ENCODE assay signal across 8 cellular contexts in genomic region chr10:87863102-87863943, GRCh38. TPM values are rescaled to one million over a fixed set of nuclear protein-coding genes. Genes with fewer than 3 reads are reported as not detected.
DNase-seq lines count a peak whose midpoint lies in the region; ATAC-seq, FAIRE-seq and TF ChIP-seq lines count a peak whose summit lies in the region.

TSS of gene KLLN (minus strand) at chr10:87863533. CDS start at chr10:87862487, 1,046 bp downstream.
TSS of gene PTEN (plus strand) at chr10:87863625. CDS start at chr10:87864470, 845 bp downstream.

- H3K27ac ChIP-seq in Peyer's patch, result peak within 1 kb of the TSS; percentile 93 to 99 (median 96)
- peak within 1 kb of the TSS; percentile 75 for H3K27ac ChIP-seq in naive thymus-derived CD4-positive, alpha-beta T cell (ENCODE audit: low read depth, low read length)

- ATAC-seq in GM21526 (IDR thresholded peaks at IDR 0.05; ENCODE audit: low FRiP score, unreplicated experiment), result peak; percentile 31
- ATAC-seq in naive thymus-derived CD4-positive, alpha-beta T cell, result peak; percentile 60

- H3K4me3 Mint-ChIP-seq in naive thymus-derived CD4-positive, alpha-beta T cell, result peak within 1 kb of the TSS; percentile 94 to 100 (median 96)

- intact Hi-C loops in naive thymus-derived CD4-positive, alpha-beta T cell (cut with micrococcal nuclease), result loop anchor here (2.0 to 10.0 kb wide), 20 partner anchors 49 to 1551 kb away; partner anchors contain the start of genes FAS (in 2 of the 2), GLUD1 (in 2 of the 2), SHLD2 (in 2 of the 2) and IFIT1 (in 1 of the 2)

- CTCF ChIA-PET in naive thymus-derived CD4-positive, alpha-beta T cell (lab: Charles Lee), result interaction anchor here (0.5 to 8.4 kb wide), 8 partner anchors 11 to 618 kb away, joined by 3 to 108 read pairs (median 4); partner anchors contain the start of gene ATAD1

- peaks cover 25 to 45% (median 36%) of the 10 kb centered on the region in 7 donors for H3K4me1 Mint-ChIP-seq in naive thymus-derived CD4-positive, alpha-beta T cell

- peak within 1 kb of the TSS; percentile 67 to 92 (median 86) for H3K4me3 ChIP-seq in Peyer's patch
- H3K4me3 ChIP-seq in naive thymus-derived CD4-positive, alpha-beta T cell (ENCODE audit: low read length), result peak within 1 kb of the TSS; percentile 90

- H3K4me1 ChIP-seq in Peyer's patch, result peaks cover 0 to 13% (median 5%) of the 10 kb centered on the region in 4 donors
- H3K4me1 ChIP-seq in naive thymus-derived CD4-positive, alpha-beta T cell (ENCODE audit: control insufficient read depth in 2 of 2, insufficient read depth in 2 of 2, low read length in 2 of 2), result peaks cover 8 to 16% of the 10 kb centered on the region in 2 donors

- POLR2A ChIA-PET in naive thymus-derived CD4-positive, alpha-beta T cell (lab: Charles Lee), result interaction anchor here (0.5 to 6.5 kb wide), 36 partner anchors 8 to 1780 kb away, joined by 3 to 104 read pairs (median 4); partner anchors contain the start of genes ATAD1 and RNLS

- peaks cover 0 to 17% (median 4%) of the 10 kb centered on the region in 5 donors for H3K36me3 Mint-ChIP-seq in naive thymus-derived CD4-positive, alpha-beta T cell

- H3K9me3 Mint-ChIP-seq in naive thymus-derived CD4-positive, alpha-beta T cell, result peaks cover 0 to 10% (median 0%) of the 10 kb centered on the region in 11 donors

- peak within 1 kb of the TSS; percentile 91 to 99 (median 97) for H3K27ac Mint-ChIP-seq in naive thymus-derived CD4-positive, alpha-beta T cell

- DNase-seq in D721Med (ENCODE audit: insufficient read length, low spot score), result peak; percentile 69
- peak; percentile 71 for DNase-seq in KG1 (lab: John Stamatoyannopoulos, UW)
- DNase-seq in Peyer's patch, result peak; percentile 85 to 95 (median 94)
- peak; percentile 60 to 66 for DNase-seq in activated T-helper 1 cell treated with anti-CD3 and anti-CD28 coated beads, Interleukin-2, amount 50 U/mL, for 16 hours (ENCODE audit: low read depth in 1 of 2, low spot score in 1 of 2)
- peak; percentile 97 for DNase-seq in fibroblast of gingiva (ENCODE audit: low read depth)
- peak; percentile 75 to 87 (median 84) for DNase-seq in naive thymus-derived CD4-positive, alpha-beta T cell
- peak; percentile 67 to 70 for DNase-seq in stimulated activated CD8-positive, alpha-beta memory T cell treated with anti-CD3 and anti-CD28 coated beads, Interleukin-7, amount 100 ng/mL, for 48 hours (ENCODE audit: extremely low read depth in 1 of 2, low read depth in 1 of 2)

- H3K27me3 Mint-ChIP-seq in naive thymus-derived CD4-positive, alpha-beta T cell, result no peaks in the 10 kb centered on the region

- FAIRE-seq in D721Med (lab: Jason Lieb, UNC), result no peak

- no peak for TF ChIP-seq CTCF in D721Med (IDR thresholded peaks at IDR 0.05; ENCODE audit: insufficient read depth, missing control alignments)
- no peak for TF ChIP-seq CTCF in Peyer's patch (IDR thresholded peaks at IDR 0.05)

- no peaks in the 10 kb centered on the region for H3K36me3 ChIP-seq in Peyer's patch
- H3K36me3 ChIP-seq in naive thymus-derived CD4-positive, alpha-beta T cell (ENCODE audit: control insufficient read depth in 2 of 3, insufficient read depth in 3 of 3, low read length in 3 of 3), result peaks cover 0 to 10% (median 0%) of the 10 kb centered on the region in 3 experiments

- TF ChIP-seq POLR2A in Peyer's patch (IDR thresholded peaks at IDR 0.05), result peak; percentile 83 to 87

- H3K27me3 ChIP-seq in Peyer's patch, result no peaks in the 10 kb centered on the region
- H3K27me3 ChIP-seq in naive thymus-derived CD4-positive, alpha-beta T cell (ENCODE audit: control insufficient read depth in 2 of 2, insufficient read depth in 2 of 2, low read length in 2 of 2), result no peaks in the 10 kb centered on the region

- no peaks in the 10 kb centered on the region for H3K9me3 ChIP-seq in Peyer's patch
- no peaks in the 10 kb centered on the region for H3K9me3 ChIP-seq in naive thymus-derived CD4-positive, alpha-beta T cell (ENCODE audit: control insufficient read depth in 2 of 3, low read length in 3 of 3)

RNA-seq across cellular contexts. Expression of gene KLLN, which starts in this region (rescaled TPM):
- total RNA-seq in Peyer's patch, result 1 to 10 TPM in 1 of 4 donors, under 1 TPM in 3; 0.35 to 1.1 (median 0.61) TPM
- total RNA-seq in naive thymus-derived CD4-positive, alpha-beta T cell, result 1 to 10 TPM in 2 of 5 experiments, under 1 TPM in 3; 0.32 to 1.6 (median 0.85) TPM
- under 1 TPM in 1 of 2 donors, not detected in 1; 0.25 TPM for polyA plus RNA-seq in naive thymus-derived CD4-positive, alpha-beta T cell

RNA-seq across cellular contexts. Expression of gene PTEN, which starts in this region (rescaled TPM):
- total RNA-seq in Peyer's patch, result 100 to 1,000 TPM; 107 to 146 (median 125) TPM
- 100 to 1,000 TPM in 1 of 5 experiments, 10 to 100 TPM in 4; 85.9 to 109 (median 93.5) TPM for total RNA-seq in naive thymus-derived CD4-positive, alpha-beta T cell
- polyA plus RNA-seq in naive thymus-derived CD4-positive, alpha-beta T cell, result 10 to 100 TPM; 24.0 to 32.7 TPM

Comparison
In these comparisons a context has a peak if more than half of its experiments do, and no peak if none do; other contexts are left out.
1. Peak in every context shown above with its lines: DNase-seq, ATAC-seq, H3K4me3 ChIP-seq and H3K27ac ChIP-seq.